ENCODE assay signal across 8 cellular contexts in genomic region chr7:30252885-30253795, GRCh38. TPM values are rescaled to one million over a fixed set of nuclear protein-coding genes. Genes with fewer than 3 reads are reported as not detected.
DNase-seq lines count a peak whose midpoint lies in the region; ATAC-seq and TF ChIP-seq lines count a peak whose summit lies in the region.

No MANE protein-coding gene starts in this region.

- peaks cover 68% of the 10 kb centered on the region for H3K4me1 Mint-ChIP-seq in brain

- TF ChIP-seq CTCF in brain (conservative IDR thresholded peaks at IDR 0.05), result no peak

- peak overlapping the region in 4 of 5 experiments; percentile 68 to 98 (median 96) for H3K27ac Mint-ChIP-seq in brain

- peak overlapping the region in 1 of 5 experiments; percentile 4 for H3K4me3 Mint-ChIP-seq in brain

- H3K36me3 Mint-ChIP-seq in brain, result no peaks in the 10 kb centered on the region

- DNase-seq in AG08395 (ENCODE audit: low spot score), result peak; percentile 13
- peak; percentile 43 for DNase-seq in NCI-H1092 (lab: John Stamatoyannopoulos, UW)
- peak; percentile 72 for DNase-seq in midbrain (lab: John Stamatoyannopoulos, UW)
- no peak for DNase-seq in activated effector memory CD4-positive, alpha-beta T cell treated with Interleukin-2 at 50 U/mL for 16 hours
- DNase-seq in SW480 (ENCODE audit: low spot score), result no peak
- no peak for DNase-seq in NCI-H1694 (lab: John Stamatoyannopoulos, UW)

- H3K9me3 Mint-ChIP-seq in brain, result no peaks in the 10 kb centered on the region

- H3K27me3 Mint-ChIP-seq in brain, result peaks cover 10% of the 10 kb centered on the region

- ATAC-seq in HG03469 (IDR thresholded peaks at IDR 0.05; ENCODE audit: unreplicated experiment), result no peak

RNA-seq across cellular contexts. Expression of gene ZNRF2, which starts 31.3 kb away (rescaled TPM):
- polyA plus RNA-seq in brain (ENCODE audit: insufficient read depth, low read depth, low replicate concordance), result 7.9 TPM

Comparison
In these comparisons a context has a peak if more than half of its experiments do, and no peak if none do; other contexts are left out.
1. DNase-seq: peak in AG08395 (single experiment), NCI-H1092 (single experiment) and midbrain (single experiment); none in activated effector memory CD4-positive, alpha-beta T cell treated with Interleukin-2 at 50 U/mL for 16 hours (single experiment), SW480 (single experiment) and NCI-H1694 (single experiment).